Comparison of ENCODE assay signal across 29 cellular contexts in genomic region chr2:202136526-202136925, GRCh38.
"Had no signal": no experiment of that assay in that cellular context is flagged by ENCODE, and none has a peak within 500 bp of the region (broad histone marks: within the 10 kb centered on the region; RNA-seq: fewer than 3 reads in every experiment).

No MANE protein-coding gene starts in this region.

- H3K27me3 ChIP-seq: esophagus squamous epithelium, heart right ventricle, ovary, right lobe of liver, suprapubic skin, thyroid gland had no signal

- DNase-seq: effector memory CD8-positive, alpha-beta T cell; erythroblast; esophagus squamous epithelium; foreskin melanocyte; glutamatergic neuron; heart right ventricle; hippocampal formation; immature natural killer cell; islet precursor cell; mesendoderm; midbrain; naive thymus-derived CD4-positive, alpha-beta T cell; nephron progenitor cell; occipital lobe; posterior cingulate gyrus; psoas muscle; right lobe of liver; stimulated activated CD4-positive, alpha-beta T cell treated with anti-CD3 and anti-CD28 coated beads, Interleukin-12 subunit alpha, Interleukin-12 subunit beta, amount 100 ng/mL, for 4 hours; stimulated activated CD4-positive, alpha-beta T cell treated with anti-CD3 and anti-CD28 coated beads, Interleukin-1b, Interleukin-23, amount 100 ng/mL, for 48 hours; stimulated activated CD4-positive, alpha-beta T cell treated with anti-CD3 and anti-CD28 coated beads, Interleukin-4, amount 100 ng/mL, for 1 hour; stimulated activated CD8-positive, alpha-beta memory T cell treated with anti-CD3 and anti-CD28 coated beads, Interleukin-4, amount 100 ng/mL, for 48 hours; stimulated activated naive CD4-positive, alpha-beta T cell; stimulated activated naive CD8-positive, alpha-beta T cell treated with anti-CD3 and anti-CD28 coated beads, Interleukin-15, amount 100 ng/mL, for 72 hours; thyroid gland; trophoblast cell had no signal

- ATAC-seq: effector memory CD8-positive, alpha-beta T cell; naive thymus-derived CD4-positive, alpha-beta T cell; psoas muscle; right lobe of liver; stimulated activated naive CD8-positive, alpha-beta T cell treated with anti-CD3 and anti-CD28 coated beads, Interleukin-15, amount 100 ng/mL, for 72 hours had no signal

- H3K27ac Mint-ChIP-seq: effector memory CD8-positive, alpha-beta T cell; immature natural killer cell; naive thymus-derived CD4-positive, alpha-beta T cell; nephron progenitor cell; stimulated activated naive CD8-positive, alpha-beta T cell treated with anti-CD3 and anti-CD28 coated beads, Interleukin-15, amount 100 ng/mL, for 72 hours had no signal

- H3K4me1 ChIP-seq: psoas muscle, right lobe of liver, thyroid gland had no signal

- H3K27ac ChIP-seq: coronary artery, heart right ventricle, psoas muscle, right lobe of liver, suprapubic skin, thyroid gland had no signal

- H3K9me3 Mint-ChIP-seq: effector memory CD8-positive, alpha-beta T cell; immature natural killer cell; naive thymus-derived CD4-positive, alpha-beta T cell; nephron progenitor cell; stimulated activated naive CD8-positive, alpha-beta T cell treated with anti-CD3 and anti-CD28 coated beads, Interleukin-15, amount 100 ng/mL, for 72 hours had no signal

- H3K36me3 ChIP-seq: esophagus squamous epithelium, heart right ventricle, ovary, right lobe of liver, suprapubic skin, thyroid gland had no signal

- H3K4me3 Mint-ChIP-seq: effector memory CD8-positive, alpha-beta T cell; immature natural killer cell; naive thymus-derived CD4-positive, alpha-beta T cell; nephron progenitor cell; stimulated activated naive CD8-positive, alpha-beta T cell treated with anti-CD3 and anti-CD28 coated beads, Interleukin-15, amount 100 ng/mL, for 72 hours had no signal

- H3K4me1 Mint-ChIP-seq: immature natural killer cell; naive thymus-derived CD4-positive, alpha-beta T cell; stimulated activated naive CD8-positive, alpha-beta T cell treated with anti-CD3 and anti-CD28 coated beads, Interleukin-15, amount 100 ng/mL, for 72 hours had no signal

- H3K4me3 ChIP-seq: coronary artery, esophagus squamous epithelium, heart right ventricle, ovary, psoas muscle, right lobe of liver, smooth muscle cell, suprapubic skin, thyroid gland had no signal

- H3K36me3 Mint-ChIP-seq: immature natural killer cell; naive thymus-derived CD4-positive, alpha-beta T cell had no signal

- H3K9me3 ChIP-seq: esophagus squamous epithelium, heart right ventricle, ovary, psoas muscle, right lobe of liver, suprapubic skin, thyroid gland had no signal
